Comparison of ENCODE assay signal across 15 cellular contexts in the genomic region with DNA sequence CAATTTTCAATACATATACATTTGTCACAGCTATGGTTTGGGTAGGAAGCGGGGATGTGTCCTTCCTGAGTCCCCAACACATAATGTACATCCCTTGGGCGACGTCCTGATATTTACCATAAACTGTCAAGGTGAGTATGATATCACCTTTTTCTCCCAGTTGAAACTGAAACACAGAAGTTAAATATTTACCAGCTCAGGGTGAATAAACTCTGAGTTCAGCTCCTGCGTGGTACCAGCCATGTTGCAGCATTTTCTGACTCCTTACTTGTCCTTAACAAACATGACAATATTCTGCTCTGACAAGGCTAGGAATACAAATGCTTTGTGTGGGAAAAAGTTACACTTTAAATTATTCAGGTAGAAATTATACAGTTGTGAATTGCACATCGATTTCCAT.
A peak's percentile ranks its signal among the peaks of the same experiment; 100 is the strongest.
DNase-seq lines count a peak whose midpoint lies in the region; FAIRE-seq and TF ChIP-seq lines count a peak whose summit lies in the region.
"Had no signal": no experiment of that assay in that cellular context is flagged by ENCODE, and none has a peak within 500 bp of the region (broad histone marks: within the 10 kb centered on the region; RNA-seq: fewer than 3 reads in every experiment).

No MANE protein-coding gene starts in this region.

- peak overlapping the region; percentile 75 to 81 for H3K27ac ChIP-seq in liver (ENCODE audit: low read depth in 1 of 2, low read length in 2 of 2)
- H3K27ac ChIP-seq in small intestine (ENCODE audit: low read depth in 1 of 2, low read length in 1 of 2) = no peak overlapping the region
- H3K27ac ChIP-seq: 22Rv1 had no signal

- H3K36me3 ChIP-seq in liver (ENCODE audit: control insufficient read depth in 4 of 4, insufficient read depth in 3 of 4, low read depth in 1 of 4, low read length in 3 of 4) (no peaks in the 10 kb centered on the region), small intestine (ENCODE audit: control insufficient read depth in 2 of 2, insufficient read depth in 2 of 2, low read length in 2 of 2) (no peaks in the 10 kb centered on the region)

- peak overlapping the region in 1 of 2 donors; percentile 66 for H3K9ac ChIP-seq in liver (ENCODE audit: low read depth in 1 of 2, low read length in 2 of 2)

- H3K27me3 ChIP-seq in liver (ENCODE audit: control insufficient read depth in 4 of 4, insufficient read depth in 4 of 4, low read length in 3 of 4) (no peaks in the 10 kb centered on the region), small intestine (ENCODE audit: control insufficient read depth in 2 of 2, insufficient read depth in 2 of 2, low read length in 2 of 2) (no peaks in the 10 kb centered on the region)

- peak; percentile 74 for FAIRE-seq in islet of Langerhans (lab: Jason Lieb, UNC)
- FAIRE-seq in small intestine (lab: Jason Lieb, UNC) = no peak

- 30% methylated on average over 5 of the region's 5 CpGs for WGBS in liver
- 17 to 63% (median 39%) methylated on average over 5 of the region's 5 CpGs for WGBS in small intestine, 3 donors

- TF ChIP-seq RAD21 in liver (IDR thresholded peaks at IDR 0.05) = peak; percentile 45 to 46

- peaks cover 9 to 31% (median 23%) of the 10 kb centered on the region in 4 donors for H3K4me1 ChIP-seq in liver (ENCODE audit: control insufficient read depth in 4 of 4, insufficient read depth in 4 of 4, low read length in 3 of 4)
- no peaks in the 10 kb centered on the region for H3K4me1 ChIP-seq in small intestine (ENCODE audit: control insufficient read depth in 2 of 2, insufficient read depth in 1 of 2, low read depth in 1 of 2, low read length in 1 of 2)
- H3K4me1 ChIP-seq: Caco-2 had no signal

- H3K9me3 ChIP-seq in liver (ENCODE audit: control insufficient read depth in 4 of 4, low read length in 3 of 4) (no peaks in the 10 kb centered on the region), small intestine (ENCODE audit: control insufficient read depth, low read depth) (no peaks in the 10 kb centered on the region)
- H3K9me3 ChIP-seq: Caco-2 had no signal

- DNase-seq in NCI-H526 (lab: John Stamatoyannopoulos, UW) (peak; percentile 15 to 46), NCI-H526 treated with DMSO at 0.1 percent for 48 hours (lab: John Stamatoyannopoulos, UW) (no peak), small intestine (peak; percentile 12), amniotic stem cell (lab: John Stamatoyannopoulos, UW) (no peak), DMS 273 (lab: John Stamatoyannopoulos, UW; ENCODE audit: unreplicated experiment) (no peak), NCI-H187 (lab: John Stamatoyannopoulos, UW) (no peak)
- DNase-seq: Caco-2; CD8-positive, alpha-beta T cell; DMS53; GF-D8; HCEC 1CT; HFFc6 had no signal

- H3K4me3 ChIP-seq in liver (ENCODE audit: low read depth in 1 of 3, low read length in 3 of 3) (no peak overlapping the region), small intestine (ENCODE audit: low read depth in 1 of 2, low read length in 2 of 2) (no peak overlapping the region)

- TF ChIP-seq CTCF in liver (IDR thresholded peaks at IDR 0.05; ENCODE audit: low read depth, low read length, missing input control) = no peak

TF ChIP-seq in liver, 16 proteins besides CTCF, POLR2A, EP300 and RAD21:
- TF ChIP-seq RXRA (IDR thresholded peaks at IDR 0.05) (peak; percentile 93 to 96), FOXA2 (IDR thresholded peaks at IDR 0.05) (peak; percentile 57), TAF1 (conservative IDR thresholded peaks at IDR 0.05) (peak; percentile 45), HNF4G (IDR thresholded peaks at IDR 0.05) (no peak), SP1 (IDR thresholded peaks at IDR 0.05) (peak; percentile 80), HNF4A (conservative IDR thresholded peaks at IDR 0.05) (peak; percentile 57 to 61), EGR1 (IDR thresholded peaks at IDR 0.05; ENCODE audit: low read depth in 2 of 2) (no peak), JUND (IDR thresholded peaks at IDR 0.05) (peak; percentile 51 to 78), GABPA (IDR thresholded peaks at IDR 0.05 in 1 of 2, conservative IDR thresholded peaks at IDR 0.05 in 1 of 2) (no peak), NR2F2 (IDR thresholded peaks at IDR 0.05) (no peak), FOXA1 (IDR thresholded peaks at IDR 0.05) (no peak), YY1 (IDR thresholded peaks at IDR 0.05) (peak; percentile 94)
- TF ChIP-seq, protein P1, sequence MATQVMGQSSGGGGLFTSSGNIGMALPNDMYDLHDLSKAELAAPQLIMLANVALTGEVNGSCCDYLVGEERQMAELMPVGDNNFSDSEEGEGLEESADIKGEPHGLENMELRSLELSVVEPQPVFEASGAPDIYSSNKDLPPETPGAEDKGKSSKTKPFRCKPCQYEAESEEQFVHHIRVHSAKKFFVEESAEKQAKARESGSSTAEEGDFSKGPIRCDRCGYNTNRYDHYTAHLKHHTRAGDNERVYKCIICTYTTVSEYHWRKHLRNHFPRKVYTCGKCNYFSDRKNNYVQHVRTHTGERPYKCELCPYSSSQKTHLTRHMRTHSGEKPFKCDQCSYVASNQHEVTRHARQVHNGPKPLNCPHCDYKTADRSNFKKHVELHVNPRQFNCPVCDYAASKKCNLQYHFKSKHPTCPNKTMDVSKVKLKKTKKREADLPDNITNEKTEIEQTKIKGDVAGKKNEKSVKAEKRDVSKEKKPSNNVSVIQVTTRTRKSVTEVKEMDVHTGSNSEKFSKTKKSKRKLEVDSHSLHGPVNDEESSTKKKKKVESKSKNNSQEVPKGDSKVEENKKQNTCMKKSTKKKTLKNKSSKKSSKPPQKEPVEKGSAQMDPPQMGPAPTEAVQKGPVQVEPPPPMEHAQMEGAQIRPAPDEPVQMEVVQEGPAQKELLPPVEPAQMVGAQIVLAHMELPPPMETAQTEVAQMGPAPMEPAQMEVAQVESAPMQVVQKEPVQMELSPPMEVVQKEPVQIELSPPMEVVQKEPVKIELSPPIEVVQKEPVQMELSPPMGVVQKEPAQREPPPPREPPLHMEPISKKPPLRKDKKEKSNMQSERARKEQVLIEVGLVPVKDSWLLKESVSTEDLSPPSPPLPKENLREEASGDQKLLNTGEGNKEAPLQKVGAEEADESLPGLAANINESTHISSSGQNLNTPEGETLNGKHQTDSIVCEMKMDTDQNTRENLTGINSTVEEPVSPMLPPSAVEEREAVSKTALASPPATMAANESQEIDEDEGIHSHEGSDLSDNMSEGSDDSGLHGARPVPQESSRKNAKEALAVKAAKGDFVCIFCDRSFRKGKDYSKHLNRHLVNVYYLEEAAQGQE (IDR thresholded peaks at IDR 0.05) = peak; percentile 48
- TF ChIP-seq, protein P2, sequence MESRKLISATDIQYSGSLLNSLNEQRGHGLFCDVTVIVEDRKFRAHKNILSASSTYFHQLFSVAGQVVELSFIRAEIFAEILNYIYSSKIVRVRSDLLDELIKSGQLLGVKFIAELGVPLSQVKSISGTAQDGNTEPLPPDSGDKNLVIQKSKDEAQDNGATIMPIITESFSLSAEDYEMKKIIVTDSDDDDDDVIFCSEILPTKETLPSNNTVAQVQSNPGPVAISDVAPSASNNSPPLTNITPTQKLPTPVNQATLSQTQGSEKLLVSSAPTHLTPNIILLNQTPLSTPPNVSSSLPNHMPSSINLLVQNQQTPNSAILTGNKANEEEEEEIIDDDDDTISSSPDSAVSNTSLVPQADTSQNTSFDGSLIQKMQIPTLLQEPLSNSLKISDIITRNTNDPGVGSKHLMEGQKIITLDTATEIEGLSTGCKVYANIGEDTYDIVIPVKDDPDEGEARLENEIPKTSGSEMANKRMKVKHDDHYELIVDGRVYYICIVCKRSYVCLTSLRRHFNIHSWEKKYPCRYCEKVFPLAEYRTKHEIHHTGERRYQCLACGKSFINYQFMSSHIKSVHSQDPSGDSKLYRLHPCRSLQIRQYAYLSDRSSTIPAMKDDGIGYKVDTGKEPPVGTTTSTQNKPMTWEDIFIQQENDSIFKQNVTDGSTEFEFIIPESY (IDR thresholded peaks at IDR 0.05) = peak; percentile 55
- TF ChIP-seq, protein P3, sequence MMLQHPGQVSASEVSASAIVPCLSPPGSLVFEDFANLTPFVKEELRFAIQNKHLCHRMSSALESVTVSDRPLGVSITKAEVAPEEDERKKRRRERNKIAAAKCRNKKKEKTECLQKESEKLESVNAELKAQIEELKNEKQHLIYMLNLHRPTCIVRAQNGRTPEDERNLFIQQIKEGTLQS (IDR thresholded peaks at IDR 0.05) = peak; percentile 69
- TF ChIP-seq, protein P4, sequence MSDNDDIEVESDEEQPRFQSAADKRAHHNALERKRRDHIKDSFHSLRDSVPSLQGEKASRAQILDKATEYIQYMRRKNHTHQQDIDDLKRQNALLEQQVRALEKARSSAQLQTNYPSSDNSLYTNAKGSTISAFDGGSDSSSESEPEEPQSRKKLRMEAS (IDR thresholded peaks at IDR 0.05) = peak; percentile 23

Comparison
In these comparisons a context has a peak if more than half of its experiments do, and no peak if none do; other contexts are left out.
1. DNase-seq: peak in NCI-H526 (2 of 2) and small intestine (single experiment); none in NCI-H526 treated with DMSO at 0.1 percent for 48 hours (single experiment), amniotic stem cell (single experiment), DMS 273 (single experiment) and NCI-H187 (0 of 2).
2. H3K27ac ChIP-seq: peak in liver (2 of 2); none in small intestine (0 of 2).